ENCODE assay signal across 8 cellular contexts in the genomic region with DNA sequence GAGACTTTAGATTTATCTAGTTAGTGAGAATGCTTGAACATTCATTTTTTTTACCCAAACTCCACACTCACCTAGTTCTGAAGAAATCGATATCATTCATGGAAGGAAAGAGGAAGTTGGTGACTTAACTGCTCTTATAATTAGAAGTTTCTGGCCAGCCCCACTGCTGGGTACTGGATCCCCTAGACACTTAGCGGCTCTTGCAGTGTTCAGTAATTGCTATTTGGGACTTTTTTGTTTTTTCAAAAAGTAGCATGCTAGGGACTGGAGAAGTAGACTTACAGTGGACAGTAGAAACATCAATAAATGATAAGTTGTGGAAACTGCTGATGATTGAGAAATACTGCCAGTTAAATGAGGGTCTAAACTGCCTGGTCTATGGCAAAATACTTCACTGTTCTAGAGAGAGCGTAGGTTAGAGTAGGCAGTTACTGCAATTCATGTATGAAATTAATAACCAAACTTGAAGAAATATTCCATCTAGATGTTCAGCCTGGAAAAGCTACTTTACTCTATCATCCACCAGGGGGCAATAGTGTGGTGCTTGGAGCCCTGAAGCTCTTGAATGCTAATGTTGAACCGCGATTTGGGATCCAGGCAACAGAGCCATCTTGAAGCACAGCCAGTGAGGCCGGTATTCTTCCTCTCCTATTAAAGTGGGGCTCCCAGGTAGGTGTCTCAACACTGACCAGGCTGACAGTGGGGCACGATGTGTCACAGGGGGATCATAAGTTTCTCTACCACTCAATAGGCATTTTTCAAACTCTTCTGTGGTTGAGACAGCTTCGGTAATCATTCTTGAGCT.
DNase-seq lines count a peak whose midpoint lies in the region; ATAC-seq and TF ChIP-seq lines count a peak whose summit lies in the region.

No MANE protein-coding gene starts in this region.

- in situ Hi-C loops in mammary epithelial cell (cut with MboI; ENCODE audit: low sequenced_read_pairs in 2 of 2) = loop anchor here in 1 of 2 donors (10.0 to 25.0 kb wide), 2 partner anchors 344 to 652 kb away; no protein-coding TSS in a partner anchor

- no peak for TF ChIP-seq EP300 in stomach (IDR thresholded peaks at IDR 0.05)

- H3K9me3 ChIP-seq in OCI-LY7 (ENCODE audit: low read length) (no peaks in the 10 kb centered on the region), mammary epithelial cell (replicated peaks; ENCODE audit: insufficient read depth, low read length) (no peaks in the 10 kb centered on the region), stomach (no peaks in the 10 kb centered on the region)

- POLR2A ChIA-PET in OCI-LY7 (lab: Charles Lee) = interaction anchor here (0.7 to 0.9 kb wide), 2 partner anchors 789 to 1382 kb away, joined by 3 to 4 read pairs; no protein-coding TSS in a partner anchor

- CTCF ChIA-PET in OCI-LY7 (lab: Charles Lee; ENCODE audit: unreplicated experiment) = no interaction called here
- CTCF ChIA-PET in mammary epithelial cell (lab: Charles Lee; ENCODE audit: low non-redundant PET) = interaction anchor here (0.6 to 0.9 kb wide), 2 partner anchors 125 to 190 kb away, joined by 3 to 4 read pairs; no protein-coding TSS in a partner anchor

- BruUV-seq in OCI-LY7 (replicated peaks; lab: Mats Ljungman, UMichigan) (no TSS peak), mammary epithelial cell (replicated peaks; lab: Mats Ljungman, UMichigan) (no TSS peak)

- TF ChIP-seq POLR2A in stomach (IDR thresholded peaks at IDR 0.05) = no peak

- ATAC-seq in GM21390 (IDR thresholded peaks at IDR 0.05; ENCODE audit: unreplicated experiment) = peak; percentile 88

- dilution Hi-C loops in mammary epithelial cell (cut with HindIII; ENCODE audit: low sequenced_read_pairs) = no loop called here

- H3K4me1 ChIP-seq in OCI-LY7 (ENCODE audit: insufficient read depth, low read length, poor library complexity, severe bottlenecking) = peaks cover 8% of the 10 kb centered on the region
- H3K4me1 ChIP-seq in mammary epithelial cell (ENCODE audit: insufficient read depth, low read length) = no peaks in the 10 kb centered on the region
- H3K4me1 ChIP-seq in stomach = peaks cover 0 to 6% (median 3%) of the 10 kb centered on the region in 4 donors

- H3K4me3 ChIP-seq in OCI-LY7 (ENCODE audit: low read depth, low read length, poor library complexity, severe bottlenecking) (no peak overlapping the region), mammary epithelial cell (replicated peaks in 1 of 3; ENCODE audit: insufficient read depth in 1 of 3, low read depth in 2 of 3, low read length in 3 of 3) (no peak overlapping the region), stomach (no peak overlapping the region)

- H3K27ac ChIP-seq in OCI-LY7 (ENCODE audit: low read depth, low read length, poor library complexity, severe bottlenecking) = no peak overlapping the region
- H3K27ac ChIP-seq in mammary epithelial cell (ENCODE audit: insufficient read depth, low read depth, low read length) = no peak overlapping the region
- H3K27ac ChIP-seq in stomach = no peak overlapping the region

- H3K79me2 ChIP-seq in OCI-LY7 (ENCODE audit: insufficient read depth, low read depth, low read length) (no peaks in the 10 kb centered on the region), mammary epithelial cell (ENCODE audit: insufficient read depth, low read length) (no peaks in the 10 kb centered on the region)

- H3K27me3 ChIP-seq in mammary epithelial cell (ENCODE audit: insufficient read depth, low read length) (no peaks in the 10 kb centered on the region), stomach (no peaks in the 10 kb centered on the region)

- H4K20me1 ChIP-seq in OCI-LY7 (ENCODE audit: insufficient read depth, low read length) = no peaks in the 10 kb centered on the region
- no peaks in the 10 kb centered on the region for H4K20me1 ChIP-seq in mammary epithelial cell (ENCODE audit: insufficient read depth, low read length)

- DNase-seq in ELR (ENCODE audit: low read depth) (peak; percentile 75), HuH-7.5 (ENCODE audit: low spot score) (peak; percentile 13), OCI-LY7 (ENCODE audit: low spot score) (peak; percentile 76), mammary epithelial cell (peak; percentile 48), kidney tubule cell (ENCODE audit: low spot score) (peak; percentile 63), stomach (peak; percentile 51)
- no peak for DNase-seq in activated effector memory CD4-positive, alpha-beta T cell treated with Interleukin-2 at 50 U/mL for 16 hours

- TF ChIP-seq CTCF in OCI-LY7 (conservative IDR thresholded peaks at IDR 0.05; ENCODE audit: low read length) = peak; percentile 94
- peak; percentile 80 to 84 for TF ChIP-seq CTCF in mammary epithelial cell (conservative IDR thresholded peaks at IDR 0.05 in 1 of 2, IDR thresholded peaks at IDR 0.05 in 1 of 2; ENCODE audit: extremely low read depth in 1 of 2, insufficient read depth in 1 of 2, low read depth in 1 of 2, low read length in 2 of 2)
- TF ChIP-seq CTCF in stomach (IDR thresholded peaks at IDR 0.05) = peak in 5 of 7 experiments; percentile 46 to 67 (median 55)

- H3K9ac ChIP-seq in mammary epithelial cell (ENCODE audit: insufficient read depth, low read length) = no peak overlapping the region

- H3K9me2 ChIP-seq in OCI-LY7 (ENCODE audit: insufficient read depth, low read length) = no peaks in the 10 kb centered on the region

- 18% methylated on average over 8 of the region's 8 CpGs for WGBS in mammary epithelial cell (ENCODE audit: low coverage, missing lambda C conversion rate)
- 33 to 47% (median 37%) methylated on average over 8 of the region's 8 CpGs for WGBS in stomach, 5 donors

- intact Hi-C loops in OCI-LY7 (cut with micrococcal nuclease; ENCODE audit: unreplicated experiment) (no loop called here), mammary epithelial cell (cut with micrococcal nuclease) (loop anchor here (1.0 to 10.0 kb wide), 3 partner anchors 192 to 646 kb away; no protein-coding TSS in a partner anchor), stomach (cut with DNase I; ENCODE audit: low total_unique reads) (no loop called here)

- peak overlapping the region; percentile 15; the same call in 1 of the 2 replicates for H2AFZ ChIP-seq in OCI-LY7 (ENCODE audit: low read length)
- H2AFZ ChIP-seq in mammary epithelial cell (ENCODE audit: low read depth, low read length) = no peak overlapping the region

- H3K4me2 ChIP-seq in OCI-LY7 (ENCODE audit: low read length) = no peak overlapping the region; the same call in 1 of the 2 replicates
- H3K4me2 ChIP-seq in mammary epithelial cell (ENCODE audit: insufficient read depth, low read depth, low read length) = no peak overlapping the region

- no peaks in the 10 kb centered on the region for H3K36me3 ChIP-seq in OCI-LY7 (ENCODE audit: insufficient read depth, low read length)
- no peaks in the 10 kb centered on the region for H3K36me3 ChIP-seq in mammary epithelial cell (ENCODE audit: insufficient read depth, low read length)
- no peaks in the 10 kb centered on the region for H3K36me3 ChIP-seq in stomach
